Comparison of ENCODE assay signal across 1 cellular context in genomic region chr4:41199788-41200187, GRCh38.
TF ChIP-seq lines count a peak whose summit lies in the region.

No MANE protein-coding gene starts in this region.

TF ChIP-seq in HepG2, 621 proteins besides CTCF, POLR2A, EP300 and RAD21:
- TF ChIP-seq CREB3 (CRISPR knock-in tag; IDR thresholded peaks at IDR 0.05) (no peak), ZNF235 (CRISPR knock-in tag; IDR thresholded peaks at IDR 0.05; ENCODE audit: borderline replicate concordance) (no peak), CBX1 (IDR thresholded peaks at IDR 0.05; ENCODE audit: low read depth) (no peak), ZNF317 (CRISPR knock-in tag; IDR thresholded peaks at IDR 0.05) (peak; percentile 83)
